In the genomic region with DNA sequence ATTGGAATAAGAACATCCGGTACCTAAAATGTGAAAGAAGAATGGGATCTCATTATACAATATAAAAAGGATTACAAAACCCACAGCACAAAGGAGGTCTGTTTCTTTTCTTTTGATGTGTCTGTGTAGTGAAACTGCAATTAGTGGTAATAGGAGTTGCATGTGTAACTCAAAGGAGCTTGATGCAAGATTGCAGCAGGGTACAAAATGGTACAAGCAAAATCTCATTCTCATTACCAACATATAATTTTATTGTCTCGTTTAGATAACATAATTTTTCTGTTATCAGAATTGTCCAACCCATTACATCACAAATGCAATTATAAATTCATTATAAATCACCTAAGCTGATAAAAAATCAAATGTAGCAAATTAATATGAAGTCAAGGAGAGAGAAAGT, we compare ENCODE assay signal across 1 cellular context.
TF ChIP-seq lines count a peak whose summit lies in the region.

No MANE protein-coding gene starts in this region.

TF ChIP-seq in SK-N-SH, 30 proteins besides CTCF, POLR2A, EP300 and RAD21 (continued from another document):
- TF ChIP-seq, protein P1, sequence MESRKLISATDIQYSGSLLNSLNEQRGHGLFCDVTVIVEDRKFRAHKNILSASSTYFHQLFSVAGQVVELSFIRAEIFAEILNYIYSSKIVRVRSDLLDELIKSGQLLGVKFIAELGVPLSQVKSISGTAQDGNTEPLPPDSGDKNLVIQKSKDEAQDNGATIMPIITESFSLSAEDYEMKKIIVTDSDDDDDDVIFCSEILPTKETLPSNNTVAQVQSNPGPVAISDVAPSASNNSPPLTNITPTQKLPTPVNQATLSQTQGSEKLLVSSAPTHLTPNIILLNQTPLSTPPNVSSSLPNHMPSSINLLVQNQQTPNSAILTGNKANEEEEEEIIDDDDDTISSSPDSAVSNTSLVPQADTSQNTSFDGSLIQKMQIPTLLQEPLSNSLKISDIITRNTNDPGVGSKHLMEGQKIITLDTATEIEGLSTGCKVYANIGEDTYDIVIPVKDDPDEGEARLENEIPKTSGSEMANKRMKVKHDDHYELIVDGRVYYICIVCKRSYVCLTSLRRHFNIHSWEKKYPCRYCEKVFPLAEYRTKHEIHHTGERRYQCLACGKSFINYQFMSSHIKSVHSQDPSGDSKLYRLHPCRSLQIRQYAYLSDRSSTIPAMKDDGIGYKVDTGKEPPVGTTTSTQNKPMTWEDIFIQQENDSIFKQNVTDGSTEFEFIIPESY (IDR thresholded peaks at IDR 0.05; ENCODE audit: borderline replicate concordance, low read depth), result no peak
- no peak for TF ChIP-seq NRF1 (IDR thresholded peaks at IDR 0.05; ENCODE audit: low read depth, low read length)
- TF ChIP-seq TCF12 (IDR thresholded peaks at IDR 0.05), result peak; percentile 14; the same call in 1 of the 2 replicates
- TF ChIP-seq FOXJ3 (CRISPR knock-in tag; IDR thresholded peaks at IDR 0.05), result peak; percentile 71; the same call in 1 of the 2 replicates
TF ChIP-seq in SK-N-SH: peak in this region for 6.
